In the genomic region with DNA sequence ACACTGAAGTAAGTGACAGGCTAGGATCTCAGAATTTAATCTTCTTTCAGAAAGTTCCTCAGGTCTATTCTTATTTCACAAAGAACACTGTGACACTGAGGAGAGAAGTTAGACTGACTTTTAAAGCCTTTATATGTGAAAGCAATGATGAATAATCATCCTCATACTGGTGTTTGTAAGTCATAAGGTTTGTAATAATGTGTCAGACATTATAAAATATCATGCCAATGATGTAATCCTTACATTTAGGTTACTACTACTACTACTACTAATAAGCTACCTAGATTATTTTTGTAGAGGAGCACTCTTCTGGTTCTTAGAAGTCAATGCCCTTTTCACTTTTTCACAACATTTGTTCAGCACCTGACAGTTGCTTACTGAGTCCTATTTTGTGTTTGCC, we compare ENCODE assay signal across 35 cellular contexts. TPM values are rescaled to one million over a fixed set of nuclear protein-coding genes. Genes with fewer than 3 reads are reported as not detected.
"Had no signal": no experiment of that assay in that cellular context is flagged by ENCODE, and none has a peak within 500 bp of the region (broad histone marks: within the 10 kb centered on the region; RNA-seq: fewer than 3 reads in every experiment).

No MANE protein-coding gene starts in this region.

- DNase-seq: activated CD4-positive, alpha-beta T cell treated with anti-CD3 and anti-CD28 coated beads for 48 hours; activated CD4-positive, alpha-beta T cell treated with anti-CD3 and anti-CD28 coated beads, Interleukin-2, amount 50 U/mL, for 48 hours; activated CD8-positive, alpha-beta memory T cell treated with anti-CD3 and anti-CD28 coated beads for 24 hours; activated effector memory CD4-positive, alpha-beta T cell treated with anti-CD3 and anti-CD28 coated beads, Interleukin-2, amount 50 U/mL, for 16 hours; activated naive CD4-positive, alpha-beta T cell treated with anti-CD3 and anti-CD28 coated beads for 36 hours; activated naive CD8-positive, alpha-beta T cell treated with anti-CD3 and anti-CD28 coated beads for 36 hours; activated T-cell treated with anti-CD3 and anti-CD28 coated beads, Interleukin-2, amount 50 U/mL, for 1 hour; adrenal gland; brain microvascular endothelial cell; central memory CD4-positive, alpha-beta T cell; endodermal cell; esophagus squamous epithelium; gastrocnemius medialis; hippocampal formation; kidney; left colon; mammary epithelial cell; small intestine; stimulated activated CD4-positive, alpha-beta T cell treated with anti-CD3 and anti-CD28 coated beads, Interleukin-1b, Interleukin-23, amount 100 ng/mL, for 48 hours; stimulated activated CD4-positive, alpha-beta T cell treated with anti-CD3 and anti-CD28 coated beads, Interleukin-4, amount 100 ng/mL, for 4 hours; stimulated activated CD8-positive, alpha-beta memory T cell treated with anti-CD3 and anti-CD28 coated beads, Interleukin-4, amount 100 ng/mL, for 48 hours; stimulated activated naive CD8-positive, alpha-beta T cell treated with anti-CD3 and anti-CD28 coated beads, Interleukin-15, amount 100 ng/mL, for 72 hours; substantia nigra; uterus had no signal

- H3K9me3 ChIP-seq: adrenal gland, esophagus squamous epithelium, gastrocnemius medialis, uterus had no signal

- H3K36me3 ChIP-seq: adrenal gland, brain microvascular endothelial cell, esophagus squamous epithelium, gastrocnemius medialis, uterus had no signal

- H3K27ac ChIP-seq: adrenal gland, brain microvascular endothelial cell, esophagus squamous epithelium, gastrocnemius medialis, uterus, VCaP had no signal

- ATAC-seq: gastrocnemius medialis; left colon; sciatic nerve; stimulated activated memory B cell treated with anti-CD40 and anti-IgM and Interleukin-4, amounts not matched to agents 10 μg/mL and 1 μg/mL and 100 μg/mL, for 72 hours; stimulated activated naive CD8-positive, alpha-beta T cell treated with anti-CD3 and anti-CD28 coated beads, Interleukin-15, amount 100 ng/mL, for 72 hours had no signal

- H3K4me1 ChIP-seq: adrenal gland, esophagus squamous epithelium, gastrocnemius medialis, uterus had no signal

- H3K27me3 ChIP-seq: adrenal gland, brain microvascular endothelial cell, esophagus squamous epithelium, gastrocnemius medialis, uterus had no signal

- H3K4me3 ChIP-seq: adrenal gland, esophagus squamous epithelium, gastrocnemius medialis, uterus had no signal

- FAIRE-seq: astrocyte, kidney, small intestine had no signal

RNA-seq across cellular contexts. Expression of gene FANCD2OS, which starts 33.4 kb away (rescaled TPM):
- total RNA-seq: activated naive CD4-positive, alpha-beta T cell treated with anti-CD3 and anti-CD28 coated beads for 36 hours; activated naive CD8-positive, alpha-beta T cell treated with anti-CD3 and anti-CD28 coated beads for 36 hours; activated T-helper 1 cell treated with anti-CD3 and anti-CD28 coated beads, Interleukin-12 subunit alpha, Interleukin-12 subunit beta, Interleukin-2, Interleukin-4 antibody, amounts not matched to agents 30 ng/mL and 10 ng/mL and 1 ng/mL, durations not matched to agents 14 hours and 24 hours and 36 hours; adrenal gland; astrocyte; endodermal cell; esophagus squamous epithelium; gastrocnemius medialis; kidney; left colon; liver; mammary epithelial cell; mucosa of gallbladder; osteocyte; progenitor cell of endocrine pancreas; renal cortical epithelial cell; sciatic nerve; T-helper 1 cell treated with Interleukin-12 subunit alpha and Interleukin-12 subunit beta and Interleukin-4 antibody, amounts not matched to agents 30 ng/mL and 1 ng/mL, for 36 hours; uterus had no signal
- polyA plus RNA-seq: adrenal gland, liver, mammary epithelial cell, small intestine had no signal
